25 cellular contexts compared by ENCODE assay signal in the genomic region with DNA sequence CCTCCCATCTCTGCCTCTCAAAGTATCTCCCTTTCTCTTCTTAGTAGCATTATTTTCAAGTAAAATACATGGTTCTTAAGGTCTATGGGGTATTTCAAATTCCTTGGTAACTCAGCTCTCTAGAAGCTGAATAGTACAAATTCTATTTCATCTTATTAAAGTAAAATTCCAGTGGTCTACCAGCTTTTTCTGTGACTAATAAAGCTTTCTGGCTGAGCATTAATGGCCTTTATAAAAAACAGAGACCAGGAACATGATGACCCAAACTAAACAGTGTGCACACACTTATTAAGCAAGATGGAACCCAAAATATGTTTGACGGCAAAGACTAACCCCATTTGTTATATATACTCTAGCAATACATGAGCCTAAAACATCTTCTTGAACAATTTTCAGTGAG.
"Had no signal": no experiment of that assay in that cellular context is flagged by ENCODE, and none has a peak within 500 bp of the region (broad histone marks: within the 10 kb centered on the region; RNA-seq: fewer than 3 reads in every experiment).

No MANE protein-coding gene starts in this region.

- H3K27ac ChIP-seq: breast epithelium, Peyer's patch, SJSA1 had no signal

- ATAC-seq: activated CD4-positive, CD25-positive, alpha-beta regulatory T cell treated with anti-CD3 and anti-CD28 coated beads, Interleukin-2, amount 50 U/mL, for 24 hours; activated CD8-positive, alpha-beta T cell treated with anti-CD3 and anti-CD28 coated beads for 36 hours; activated naive CD4-positive, alpha-beta T cell treated with anti-CD3 and anti-CD28 coated beads, Interleukin-2, amount 50 U/mL, for 72 hours; activated naive CD8-positive, alpha-beta T cell treated with anti-CD3 and anti-CD28 coated beads, Interleukin-2, amount 50 U/mL, for 24 hours had no signal

- H3K4me1 ChIP-seq: breast epithelium, Peyer's patch, SJSA1 had no signal

- DNase-seq: activated CD4-positive, alpha-beta T cell treated with anti-CD3 and anti-CD28 coated beads for 4 hours; activated CD8-positive, alpha-beta T cell treated with anti-CD3 and anti-CD28 coated beads for 36 hours; activated effector memory CD4-positive, alpha-beta T cell treated with Interleukin-2 at 50 U/mL for 16 hours; activated naive CD4-positive, alpha-beta T cell treated with Interleukin-2 at 50 U/mL for 16 hours; activated naive CD8-positive, alpha-beta T cell treated with anti-CD3 and anti-CD28 coated beads, Interleukin-2, amount 50 U/mL, for 24 hours; activated T-cell treated with anti-CD3 and anti-CD28 coated beads, Interleukin-2, amount 50 U/mL, for 24 hours; amygdala; caudate nucleus; Kasumi-1; KBM-7; NCI-H1048; NCI-H1417; NCI-H2029; NCI-H2107; NCI-H2171 treated with DMSO at 0.1 percent for 48 hours; NCI-H345; NCI-H510A; NCI-H526 treated with DMSO at 0.1 percent for 48 hours; NCI-H82; Peyer's patch; SHP77 had no signal

- H3K27me3 ChIP-seq: breast epithelium, Peyer's patch, SJSA1 had no signal

- H3K36me3 ChIP-seq: breast epithelium, Peyer's patch, SJSA1 had no signal

- H3K9me3 ChIP-seq: breast epithelium, Peyer's patch, SJSA1 had no signal

- H3K4me3 ChIP-seq: breast epithelium, Peyer's patch, SJSA1 had no signal
